In genomic region chr7:135901585-135902540, GRCh38 we compare ENCODE assay signal across 22 cellular contexts.
DNase-seq lines count a peak whose midpoint lies in the region; ATAC-seq, FAIRE-seq and TF ChIP-seq lines count a peak whose summit lies in the region.
"Had no signal": no experiment of that assay in that cellular context is flagged by ENCODE, and none has a peak within 500 bp of the region (broad histone marks: within the 10 kb centered on the region; RNA-seq: fewer than 3 reads in every experiment).

No MANE protein-coding gene starts in this region.

- FAIRE-seq in H1 (lab: Jason Lieb, UNC), result no peak

- TF ChIP-seq RAD21 in H1 (IDR thresholded peaks at IDR 0.05 in 1 of 2, conservative IDR thresholded peaks at IDR 0.05 in 1 of 2; ENCODE audit: low read depth in 2 of 2, low read length in 2 of 2), result no peak

- TF ChIP-seq POLR2A in H1 (IDR thresholded peaks at IDR 0.05; ENCODE audit: control extremely low read depth in 1 of 2, low read depth in 2 of 2, low read length in 2 of 2), result no peak

- DNase-seq in NCI-H2107 treated with DMSO at 0.1 percent for 48 hours (lab: John Stamatoyannopoulos, UW; ENCODE audit: unreplicated experiment) (peak; percentile 39), NCI-H2107 (lab: John Stamatoyannopoulos, UW) (no peak), GM23338 (ENCODE audit: low spot score) (peak; percentile 9), H1 (ENCODE audit: low read depth in 1 of 2, low spot score in 2 of 2) (no peak), neural progenitor cell (ENCODE audit: low spot score) (peak; percentile 36), NCI-H1105 treated with DMSO at 0.1 percent for 48 hours (lab: John Stamatoyannopoulos, UW) (no peak), NCI-H446 treated with DMSO at 0.1 percent for 48 hours (lab: John Stamatoyannopoulos, UW) (no peak)
- DNase-seq: 8988T, DMS79, H9, IMR-90, Kasumi-1, MM.1S, NCI-H1092, NCI-H1694 treated with DMSO at 0.1 percent for 48 hours, NCI-H2227 treated with DMSO at 0.1 percent for 48 hours, NCI-H526 treated with DMSO at 0.1 percent for 48 hours, SHP77, SK-N-SH had no signal

- H3F3A ChIP-seq in GM23338 (replicated peaks; ENCODE audit: low read depth) (no peaks in the 10 kb centered on the region), neural progenitor cell (ENCODE audit: low read depth) (no peaks in the 10 kb centered on the region)

- H3K36me3 ChIP-seq in GM23338 (ENCODE audit: insufficient read depth) (no peaks in the 10 kb centered on the region), H1 (ENCODE audit: control insufficient read depth in 2 of 4, insufficient read depth in 4 of 4, low read length in 3 of 4) (no peaks in the 10 kb centered on the region), neural progenitor cell (no peaks in the 10 kb centered on the region)

- H3K4ac ChIP-seq in H1 (replicated peaks; ENCODE audit: insufficient read length, low read depth, low read length), result no peak overlapping the region

- H2BK5ac ChIP-seq in H1 (ENCODE audit: low read depth, low read length), result no peak overlapping the region

- H3K4me2 ChIP-seq in GM23338 (no peak overlapping the region), H1 (ENCODE audit: insufficient read depth in 1 of 2, low read depth in 2 of 2, low read length in 2 of 2) (no peak overlapping the region), neural progenitor cell (no peak overlapping the region)
- H3K4me2 ChIP-seq: SK-N-SH had no signal

- H3K27me3 ChIP-seq in GM23338 (ENCODE audit: insufficient read depth) (no peaks in the 10 kb centered on the region), H1 (replicated peaks in 1 of 4; ENCODE audit: control insufficient read depth in 3 of 4, extremely low read depth in 1 of 4, insufficient read depth in 3 of 4, low read length in 3 of 4) (no peaks in the 10 kb centered on the region), neural progenitor cell (no peaks in the 10 kb centered on the region)

- H3K27me3 Mint-ChIP-seq in GM23338 (ENCODE audit: insufficient read depth, low read depth, poor library complexity), result peaks cover 2% of the 10 kb centered on the region
- H3K27me3 Mint-ChIP-seq in neural progenitor cell (ENCODE audit: insufficient read depth, low read depth), result peaks cover 2% of the 10 kb centered on the region

- H3K9me2 ChIP-seq in GM23338 (ENCODE audit: insufficient read depth), result no peaks in the 10 kb centered on the region
- H3K9me2 ChIP-seq: SK-N-SH had no signal

- H4K91ac ChIP-seq in H1 (replicated peaks; ENCODE audit: insufficient read length, low read length), result no peak overlapping the region

- no peaks in the 10 kb centered on the region for H3K79me1 ChIP-seq in H1 (ENCODE audit: low read depth, low read length)

- no peak overlapping the region for H2AFZ ChIP-seq in GM23338
- peak overlapping the region; percentile 40; the same call in 1 of the 2 replicates for H2AFZ ChIP-seq in H1 (ENCODE audit: low read length)
- peak overlapping the region; percentile 65 for H2AFZ ChIP-seq in neural progenitor cell (replicated peaks)

- TF ChIP-seq CTCF in GM23338 (conservative IDR thresholded peaks at IDR 0.05; ENCODE audit: low read depth in 2 of 2) (no peak), H1 (IDR thresholded peaks at IDR 0.05; ENCODE audit: control extremely low read depth in 1 of 3, insufficient read depth in 1 of 3, low read depth in 1 of 3, low read length in 3 of 3) (no peak), neural progenitor cell (IDR thresholded peaks at IDR 0.05) (no peak)

- H3K27ac Mint-ChIP-seq in GM23338 (no peak overlapping the region), neural progenitor cell (no peak overlapping the region)

- H3K27ac ChIP-seq in GM23338 (ENCODE audit: low read depth) (no peak overlapping the region), H1 (ENCODE audit: low read depth, low read length) (no peak overlapping the region), neural progenitor cell (no peak overlapping the region)
- H3K27ac ChIP-seq: HL-60 had no signal

- POLR2A ChIA-PET in H1 (lab: Charles Lee; ENCODE audit: partially characterized antibody), result no interaction called here

- no peak overlapping the region for H3K18ac ChIP-seq in H1 (ENCODE audit: extremely low read depth, low read length)

- no peak for TF ChIP-seq EP300 in H1 (IDR thresholded peaks at IDR 0.05; ENCODE audit: borderline replicate concordance in 1 of 2, low read depth in 2 of 2, low read length in 2 of 2)

- H3K56ac ChIP-seq in H1 (replicated peaks; ENCODE audit: insufficient read length, low read depth, low read length), result no peak overlapping the region

- ATAC-seq in GM23338 (peak; percentile 43; the same call in 2 of the 3 replicates), HG03196 (IDR thresholded peaks at IDR 0.05; ENCODE audit: unreplicated experiment) (no peak)

- no peak overlapping the region for H4K8ac ChIP-seq in H1 (ENCODE audit: extremely low read depth, insufficient read depth, low read length)

- H3K4me3 Mint-ChIP-seq in GM23338, result no peak overlapping the region
- no peak overlapping the region for H3K4me3 Mint-ChIP-seq in neural progenitor cell
- H3K4me3 Mint-ChIP-seq: CD14-positive monocyte, H9 had no signal

- H3K4me1 ChIP-seq in GM23338 (ENCODE audit: insufficient read depth) (no peaks in the 10 kb centered on the region), H1 (replicated peaks in 1 of 4; ENCODE audit: control insufficient read depth in 3 of 4, insufficient read depth in 4 of 4, low read length in 3 of 4) (no peaks in the 10 kb centered on the region; a peak in 1 of 7 replicates), neural progenitor cell (peaks cover 9% of the 10 kb centered on the region)

- H2AK5ac ChIP-seq in H1 (ENCODE audit: low read depth, low read length), result no peak overlapping the region

- H3K23me2 ChIP-seq in H1 (ENCODE audit: low read depth, low read length), result no peaks in the 10 kb centered on the region

- no peak overlapping the region for H3K14ac ChIP-seq in H1 (ENCODE audit: insufficient read length)

- no peaks in the 10 kb centered on the region for H4K20me1 ChIP-seq in GM23338 (replicated peaks; ENCODE audit: insufficient read depth)
- no peaks in the 10 kb centered on the region for H4K20me1 ChIP-seq in H1 (replicated peaks in 1 of 2; ENCODE audit: control insufficient read depth in 1 of 2, insufficient read depth in 2 of 2, low read length in 2 of 2)
- no peaks in the 10 kb centered on the region for H4K20me1 ChIP-seq in neural progenitor cell (ENCODE audit: low read depth)

- no peak overlapping the region for H2BK15ac ChIP-seq in H1 (ENCODE audit: low read length)

- H4K5ac ChIP-seq in H1 (ENCODE audit: insufficient read length, low read depth, low read length), result no peak overlapping the region

- H3K9ac ChIP-seq in H1 (replicated peaks in 1 of 4; ENCODE audit: extremely low read depth in 1 of 4, low read depth in 3 of 4, low read length in 3 of 4) (no peak overlapping the region), neural progenitor cell (no peak overlapping the region)
- H3K9ac ChIP-seq: SK-N-SH had no signal

- H3K4me1 Mint-ChIP-seq in GM23338 (peaks cover 5% of the 10 kb centered on the region; the same call in 1 of the 3 replicates), neural progenitor cell (peaks cover 4% of the 10 kb centered on the region)
- H3K4me1 Mint-ChIP-seq: CD14-positive monocyte had no signal

- CTCF ChIA-PET in H1 (lab: Charles Lee; ENCODE audit: partially characterized antibody), result interaction anchor here (0.5 to 1.5 kb wide), 6 partner anchors 9 to 788 kb away, joined by 3 to 8 read pairs (median 3); no protein-coding TSS in a partner anchor

- no peak overlapping the region for H2BK120ac ChIP-seq in H1 (replicated peaks; ENCODE audit: low read depth, low read length)

- H3K36me3 Mint-ChIP-seq in GM23338 (ENCODE audit: low read depth) (no peaks in the 10 kb centered on the region), neural progenitor cell (no peaks in the 10 kb centered on the region)
- H3K36me3 Mint-ChIP-seq: CD14-positive monocyte had no signal

- H2BK20ac ChIP-seq in H1 (ENCODE audit: low read length), result no peak overlapping the region

- H3K4me3 ChIP-seq in GM23338, result no peak overlapping the region
- no peak overlapping the region for H3K4me3 ChIP-seq in H1 (ENCODE audit: extremely low read depth in 1 of 4, insufficient read depth in 2 of 4, low read depth in 3 of 4, low read length in 4 of 4)
- H3K4me3 ChIP-seq in neural progenitor cell, result no peak overlapping the region

- H3K23ac ChIP-seq in H1 (ENCODE audit: insufficient read length), result no peak overlapping the region

- H3K79me2 ChIP-seq in GM23338 (replicated peaks; ENCODE audit: insufficient read depth) (no peaks in the 10 kb centered on the region), H1 (ENCODE audit: control insufficient read depth in 1 of 2, insufficient read depth in 2 of 2, low read length in 2 of 2) (no peaks in the 10 kb centered on the region), neural progenitor cell (ENCODE audit: low read depth) (no peaks in the 10 kb centered on the region)

- H3K9me3 Mint-ChIP-seq in GM23338 (no peaks in the 10 kb centered on the region), neural progenitor cell (no peaks in the 10 kb centered on the region)
- H3K9me3 Mint-ChIP-seq: H9 had no signal

- H2BK12ac ChIP-seq in H1 (ENCODE audit: low read depth, low read length), result no peak overlapping the region

- WGBS in H1 (ENCODE audit: extremely low coverage in 1 of 2, insufficient coverage in 1 of 2, insufficient read length in 1 of 2, insufficient replicate concordance in 2 of 2, low coverage in 1 of 2, low lambda C conversion rate in 2 of 2, missing lambda C conversion rate in 1 of 2), 2 experiments, result 87% methylated on average over 6 of the region's 6 CpGs; no CpG with 5 or more reads in 1 of the 2 experiments

- H3K9me3 ChIP-seq in H1 (ENCODE audit: insufficient read depth in 2 of 2, low read depth in 1 of 2, low read length in 1 of 2) (no peaks in the 10 kb centered on the region), neural progenitor cell (ENCODE audit: low read depth) (no peaks in the 10 kb centered on the region)
- H3K9me3 ChIP-seq: SK-N-SH had no signal

TF ChIP-seq in GM23338, 12 proteins besides CTCF, POLR2A, EP300 and RAD21 (continues in another document):
- TF ChIP-seq EZH2phosphoT487 (IDR thresholded peaks at IDR 0.05; ENCODE audit: unreplicated experiment) (no peak), EZH2 (IDR thresholded peaks at IDR 0.05; ENCODE audit: low read depth, unreplicated experiment) (no peak), CREB1 (CRISPR knock-in tag; IDR thresholded peaks at IDR 0.05; ENCODE audit: low read depth) (no peak), STAT1 (IDR thresholded peaks at IDR 0.05; ENCODE audit: unreplicated experiment) (no peak)

TF ChIP-seq in H1, 55 proteins besides CTCF, POLR2A, EP300 and RAD21 (continues in another document):
- TF ChIP-seq RNF2 (IDR thresholded peaks at IDR 0.05; ENCODE audit: borderline replicate concordance, low read depth, low read length, missing control alignments, poor library complexity, severe bottlenecking) (no peak), CREB1 (IDR thresholded peaks at IDR 0.05) (no peak)

Comparison
In these comparisons a context has a peak if more than half of its experiments do, and no peak if none do; other contexts are left out.
1. DNase-seq: peak in NCI-H2107 treated with DMSO at 0.1 percent for 48 hours (single experiment), GM23338 (single experiment) and neural progenitor cell (single experiment); none in NCI-H2107 (single experiment), H1 (0 of 2), NCI-H1105 treated with DMSO at 0.1 percent for 48 hours (single experiment) and NCI-H446 treated with DMSO at 0.1 percent for 48 hours (single experiment).